17 cellular contexts compared by ENCODE assay signal in the genomic region with DNA sequence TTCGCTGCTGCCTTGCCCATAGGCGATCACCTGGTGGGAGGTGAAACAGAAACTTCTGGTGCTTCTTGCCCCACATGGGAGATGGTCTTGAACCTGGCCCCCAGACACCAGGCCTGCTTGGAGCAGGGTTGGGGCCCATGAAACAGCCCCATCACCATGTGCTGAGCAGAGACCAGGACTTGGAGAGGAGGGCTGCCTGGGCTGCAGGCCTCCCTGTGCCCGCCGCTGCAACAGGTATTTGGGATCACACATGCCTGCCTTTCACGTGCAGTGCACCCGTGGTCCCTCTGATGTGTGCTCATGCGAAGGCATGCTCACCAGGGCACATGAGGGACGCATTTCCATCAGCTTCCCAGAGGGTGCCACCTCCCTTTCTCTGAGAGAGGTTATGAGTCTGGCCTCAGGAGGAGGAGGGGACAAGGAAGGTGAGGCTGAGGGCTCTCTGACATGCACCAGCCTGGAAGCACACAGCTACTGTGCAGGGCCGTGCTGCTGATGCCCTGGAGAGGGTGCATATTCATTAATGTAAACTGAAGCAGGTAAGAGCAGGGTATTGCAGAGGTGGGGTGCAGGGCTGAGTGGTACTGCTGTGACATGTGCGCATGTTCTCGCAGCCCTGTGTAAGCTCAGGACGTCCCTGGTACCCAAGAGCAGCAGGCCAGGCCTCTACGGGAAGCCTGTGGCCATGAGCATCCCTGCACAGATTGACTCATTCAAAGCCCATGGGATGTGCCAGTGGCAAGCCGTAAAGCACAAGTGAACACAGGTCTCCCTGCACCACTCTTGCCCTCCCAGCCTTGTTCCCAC. TPM values are rescaled to one million over a fixed set of nuclear protein-coding genes. Genes with fewer than 3 reads are reported as not detected.
"Had no signal": no experiment of that assay in that cellular context is flagged by ENCODE, and none has a peak within 500 bp of the region (broad histone marks: within the 10 kb centered on the region; RNA-seq: fewer than 3 reads in every experiment).

No MANE protein-coding gene starts in this region.

- H3K4me3 ChIP-seq: prostate gland, smooth muscle cell, thyroid gland had no signal

- H3K27ac Mint-ChIP-seq: activated B cell treated with CpG ODN at 0.5 μM for 24 hours; activated CD8-positive, alpha-beta T cell treated with anti-CD3 and anti-CD28 coated beads, Interleukin-2, amount 10 ng/mL, durations not matched to agents 7 days and 5 days; nephron had no signal

- H3K27me3 Mint-ChIP-seq: activated B cell treated with CpG ODN at 0.5 μM for 24 hours; effector memory CD8-positive, alpha-beta T cell had no signal

- H3K4me1 ChIP-seq: prostate gland, thyroid gland had no signal

- H3K36me3 ChIP-seq: brain microvascular endothelial cell, prostate gland, thyroid gland had no signal

- H3K9me3 Mint-ChIP-seq: activated B cell treated with CpG ODN at 0.5 μM for 24 hours; dendritic cell treated with granulocyte-macrophage colony-stimulating factor and Interleukin-4, amounts not matched to agents 40 ng/mL and 50 ng/mL, for 4 days; effector memory CD8-positive, alpha-beta T cell; nephron had no signal

- DNase-seq: activated B cell treated with CpG ODN at 0.5 μM for 24 hours; activated CD4-positive, alpha-beta T cell treated with anti-CD3 and anti-CD28 coated beads for 48 hours; activated CD8-positive, alpha-beta memory T cell treated with anti-CD3 and anti-CD28 coated beads, Interleukin-2, amount 50 U/mL, for 4 hours; activated CD8-positive, alpha-beta T cell treated with anti-CD3 and anti-CD28 coated beads, Interleukin-2, amount 10 ng/mL, durations not matched to agents 7 days and 5 days; anterior cingulate cortex; brain microvascular endothelial cell; effector memory CD8-positive, alpha-beta T cell; head of caudate nucleus had no signal

- ATAC-seq: activated CD8-positive, alpha-beta T cell treated with anti-CD3 and anti-CD28 coated beads, Interleukin-2, amount 10 ng/mL, durations not matched to agents 7 days and 5 days; effector memory CD8-positive, alpha-beta T cell; right cardiac atrium had no signal

- H3K9me3 ChIP-seq: prostate gland, thyroid gland had no signal

- H3K4me2 ChIP-seq: smooth muscle cell had no signal

- H3K4me3 Mint-ChIP-seq: activated B cell treated with CpG ODN at 0.5 μM for 24 hours; activated CD8-positive, alpha-beta T cell treated with anti-CD3 and anti-CD28 coated beads, Interleukin-2, amount 10 ng/mL, durations not matched to agents 7 days and 5 days; dendritic cell treated with granulocyte-macrophage colony-stimulating factor and Interleukin-4, amounts not matched to agents 40 ng/mL and 50 ng/mL, for 4 days; effector memory CD8-positive, alpha-beta T cell; nephron had no signal

- H3K27ac ChIP-seq: brain microvascular endothelial cell, epithelial cell of prostate, prostate gland, thyroid gland had no signal

- H3K4me1 Mint-ChIP-seq: activated B cell treated with CpG ODN at 0.5 μM for 24 hours, nephron had no signal

- H3K27me3 ChIP-seq: brain microvascular endothelial cell, thyroid gland had no signal

RNA-seq across cellular contexts. Expression of a gene that starts 4.2 kb away (rescaled TPM):
- total RNA-seq: activated CD8-positive, alpha-beta T cell treated with anti-CD3 and anti-CD28 coated beads, Interleukin-2, amount 10 ng/mL, durations not matched to agents 7 days and 5 days; frontal cortex; smooth muscle cell had no signal
- polyA plus RNA-seq: fibroblast of lung had no signal
